ENCODE assay signal across 9 cellular contexts in the genomic region with DNA sequence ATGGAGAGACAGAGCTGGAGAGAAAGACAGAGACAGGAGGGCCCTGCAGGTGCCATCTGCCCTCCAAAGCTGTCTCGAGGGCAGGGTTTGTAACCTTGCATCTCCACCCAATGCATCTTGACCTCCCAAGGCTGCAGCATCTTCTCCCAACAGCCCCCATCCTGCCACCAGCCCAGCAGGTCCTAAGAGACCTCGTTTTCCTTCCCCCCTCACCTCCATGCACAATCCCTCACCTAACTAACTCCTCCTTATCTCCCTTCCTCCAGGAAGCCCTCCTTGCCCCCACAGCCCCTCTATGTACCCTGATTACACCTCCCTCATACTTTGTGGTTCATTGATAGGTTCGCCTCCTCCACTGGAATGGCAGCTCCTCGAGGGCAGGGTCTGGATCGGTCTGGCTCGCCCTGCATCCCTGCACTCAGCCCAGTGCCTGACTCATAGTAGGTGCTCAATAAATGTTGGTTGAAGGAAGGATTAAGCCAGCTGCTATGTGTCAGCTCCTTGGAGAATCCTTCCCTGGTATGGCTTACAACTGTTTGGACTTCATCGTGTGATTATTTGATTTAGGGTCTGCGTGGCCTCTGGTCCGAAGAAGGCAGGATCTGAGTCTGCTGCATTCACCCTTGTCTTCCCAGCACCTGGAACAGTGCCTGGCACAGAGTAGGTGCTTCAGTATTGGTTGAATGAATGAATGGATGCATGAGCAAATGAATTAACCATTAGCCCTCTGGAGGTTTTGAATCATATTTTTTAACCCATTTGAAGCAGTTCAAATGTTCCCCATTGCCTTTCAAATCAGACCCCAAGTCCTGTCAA.
"Had no signal": no experiment of that assay in that cellular context is flagged by ENCODE, and none has a peak within 500 bp of the region (broad histone marks: within the 10 kb centered on the region; RNA-seq: fewer than 3 reads in every experiment).

No MANE protein-coding gene starts in this region.

- H3K9me3 ChIP-seq: gastroesophageal sphincter had no signal

- H3K27me3 ChIP-seq: gastroesophageal sphincter had no signal

- H3K36me3 ChIP-seq: gastroesophageal sphincter had no signal

- DNase-seq: activated CD4-positive, alpha-beta T cell treated with anti-CD3 and anti-CD28 coated beads, Interleukin-2, amount 10 ng/mL, durations not matched to agents 24 days and 14 days; activated CD4-positive, CD25-positive, alpha-beta regulatory T cell; activated CD8-positive, alpha-beta memory T cell treated with anti-CD3 and anti-CD28 coated beads for 24 hours; erythroblast; mesendoderm; stimulated activated CD4-positive, alpha-beta T cell treated with anti-CD3 and anti-CD28 coated beads, Interleukin-1b, Interleukin-23, amount 100 ng/mL, for 48 hours; stimulated activated naive CD8-positive, alpha-beta T cell treated with anti-CD3 and anti-CD28 coated beads, Interleukin-15, amount 100 ng/mL, for 72 hours had no signal

- H3K4me3 ChIP-seq: gastroesophageal sphincter had no signal

- ATAC-seq: gastroesophageal sphincter; natural killer cell treated with Interleukin-12 subunit alpha and Interleukin-12 subunit beta and Interleukin-15 and Interleukin-18, amount 100 ng/mL, for 72 hours; stimulated activated naive CD8-positive, alpha-beta T cell treated with anti-CD3 and anti-CD28 coated beads, Interleukin-15, amount 100 ng/mL, for 72 hours had no signal
